In genomic region chr20:34693414-34693813, GRCh38 we compare ENCODE assay signal across 2 cellular contexts.
TF ChIP-seq lines count a peak whose summit lies in the region.

No MANE protein-coding gene starts in this region.

TF ChIP-seq in GM23338, 12 proteins besides CTCF, POLR2A, EP300 and RAD21:
- TF ChIP-seq NANOG (IDR thresholded peaks at IDR 0.05; ENCODE audit: borderline replicate concordance), result no peak
- TF ChIP-seq ZNF462 (CRISPR knock-in tag; IDR thresholded peaks at IDR 0.05), result no peak
- no peak for TF ChIP-seq EZH2 (IDR thresholded peaks at IDR 0.05; ENCODE audit: low read depth, unreplicated experiment)
- TF ChIP-seq CREB1 (CRISPR knock-in tag; IDR thresholded peaks at IDR 0.05; ENCODE audit: low read depth), result no peak
- no peak for TF ChIP-seq STAT1 (IDR thresholded peaks at IDR 0.05; ENCODE audit: unreplicated experiment)
- TF ChIP-seq ZNF331 (CRISPR knock-in tag; IDR thresholded peaks at IDR 0.05; ENCODE audit: low read depth), result no peak
- TF ChIP-seq ZNF114 (CRISPR knock-in tag; IDR thresholded peaks at IDR 0.05), result no peak
- no peak for TF ChIP-seq REST (IDR thresholded peaks at IDR 0.05; ENCODE audit: unreplicated experiment)
- no peak for TF ChIP-seq ETS1 (IDR thresholded peaks at IDR 0.05)
- TF ChIP-seq EZH2phosphoT487 (IDR thresholded peaks at IDR 0.05; ENCODE audit: unreplicated experiment), result no peak
- TF ChIP-seq JUNB (IDR thresholded peaks at IDR 0.05; ENCODE audit: unreplicated experiment), result no peak
- no peak for TF ChIP-seq POLR2AphosphoS5 (IDR thresholded peaks at IDR 0.05; ENCODE audit: low read depth)

TF ChIP-seq in HepG2, 621 proteins besides CTCF, POLR2A, EP300 and RAD21:
- TF ChIP-seq GATAD2A (CRISPR knock-in tag; IDR thresholded peaks at IDR 0.05) (peak; percentile 15; the same call in 1 of the 2 replicates), PPARG (CRISPR knock-in tag; conservative IDR thresholded peaks at IDR 0.05) (peak; percentile 91), SALL1 (CRISPR knock-in tag; IDR thresholded peaks at IDR 0.05) (0 out of 2 replicates have a peak, but pooled peaks have one; percentile 23), RXRB (CRISPR knock-in tag; IDR thresholded peaks at IDR 0.05; ENCODE audit: borderline replicate concordance) (peak; percentile 85), SKI (IDR thresholded peaks at IDR 0.05; ENCODE audit: partially characterized antibody) (no peak), MED1 (CRISPR knock-in tag; IDR thresholded peaks at IDR 0.05) (0 out of 2 replicates have a peak, but pooled peaks have one; percentile 29), ZNF770 (CRISPR knock-in tag; IDR thresholded peaks at IDR 0.05) (no peak), NRL (CRISPR knock-in tag; IDR thresholded peaks at IDR 0.05; ENCODE audit: borderline replicate concordance) (0 out of 2 replicates have a peak, but pooled peaks have one; percentile 39), REST (IDR thresholded peaks at IDR 0.05; ENCODE audit: borderline replicate concordance in 1 of 2, low read depth in 1 of 2, low read length in 2 of 2) (no peak), PCBP2 (optimal IDR thresholded peaks at IDR 0.05; ENCODE audit: low read depth, low read length, poor library complexity, severe bottlenecking) (no peak), PLSCR1 (CRISPR knock-in tag; IDR thresholded peaks at IDR 0.05; ENCODE audit: borderline replicate concordance) (no peak), ZNF574 (CRISPR knock-in tag; IDR thresholded peaks at IDR 0.05) (0 out of 2 replicates have a peak, but pooled peaks have one; percentile 14), RXRA (CRISPR knock-in tag; IDR thresholded peaks at IDR 0.05) (peak; percentile 43; the same call in 1 of the 2 replicates), ARNTL (CRISPR knock-in tag; IDR thresholded peaks at IDR 0.05) (no peak), ZUFSP (CRISPR knock-in tag; IDR thresholded peaks at IDR 0.05; ENCODE audit: borderline replicate concordance) (no peak), SRY (CRISPR knock-in tag; IDR thresholded peaks at IDR 0.05) (no peak), FOSL2 (CRISPR knock-in tag; IDR thresholded peaks at IDR 0.05) (0 out of 2 replicates have a peak, but pooled peaks have one; percentile 9)
